In the genomic region with DNA sequence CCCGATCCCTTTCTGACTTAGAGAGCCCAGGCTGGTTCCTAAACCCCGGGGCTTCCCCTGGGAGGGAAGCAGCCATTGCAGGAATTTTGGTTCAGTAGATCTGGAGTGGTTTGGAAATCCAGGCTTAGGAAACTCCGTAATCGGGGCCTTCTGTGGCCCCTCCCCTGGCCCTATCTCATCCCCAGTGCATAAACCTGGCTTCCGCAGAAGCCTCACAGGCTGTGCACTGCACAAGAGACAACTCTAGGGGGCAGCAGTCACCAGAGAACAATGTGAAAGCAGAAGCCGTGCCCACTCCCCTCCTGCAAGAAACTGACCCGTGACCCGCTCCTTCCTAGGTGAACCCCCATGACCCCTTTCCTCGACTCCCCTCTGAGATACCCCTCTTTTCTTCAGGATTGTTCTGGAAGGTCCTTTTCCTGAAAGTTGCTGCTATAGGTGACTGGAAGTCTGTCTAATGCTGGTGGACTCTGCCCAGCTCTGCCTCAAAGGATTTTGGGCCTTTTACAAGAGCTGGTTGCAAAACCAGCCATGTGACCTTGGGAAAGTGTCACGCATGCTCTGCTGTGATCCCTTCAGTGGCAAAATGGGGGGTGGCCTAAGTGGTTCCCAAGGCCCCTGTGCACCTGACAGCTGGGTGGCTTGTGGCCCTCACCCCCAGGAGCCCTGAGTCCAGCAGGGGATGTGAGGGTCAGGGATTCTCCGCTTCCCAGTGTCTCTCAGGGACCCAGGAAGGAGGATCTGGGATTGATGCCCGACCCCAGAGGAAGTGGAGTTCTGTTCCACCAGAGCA, we compare ENCODE assay signal across 8 cellular contexts. TPM values are rescaled to one million over a fixed set of nuclear protein-coding genes. Genes with fewer than 3 reads are reported as not detected.
A peak's percentile ranks its signal among the peaks of the same experiment; 100 is the strongest.
DNase-seq lines count a peak whose midpoint lies in the region; ATAC-seq and TF ChIP-seq lines count a peak whose summit lies in the region.

No MANE protein-coding gene starts in this region.

- peaks cover 0 to 3% of the 10 kb centered on the region in 2 donors for H3K9me3 ChIP-seq in lung (ENCODE audit: control insufficient read depth in 2 of 2, insufficient read depth in 1 of 2, low read length in 1 of 2)

- H3K4me1 Mint-ChIP-seq in stimulated activated memory B cell treated with anti-CD40 and anti-IgM and Interleukin-4, amounts not matched to agents 10 μg/mL and 1 μg/mL and 100 μg/mL, for 72 hours: peaks cover 31% of the 10 kb centered on the region

- no peak for TF ChIP-seq CTCF in lung (IDR thresholded peaks at IDR 0.05; ENCODE audit: control extremely low read depth, extremely low read depth)

- no peak overlapping the region for H3K27ac Mint-ChIP-seq in stimulated activated memory B cell treated with anti-CD40 and anti-IgM and Interleukin-4, amounts not matched to agents 10 μg/mL and 1 μg/mL and 100 μg/mL, for 72 hours

- 20 to 21% methylated on average over 12 of the region's 12 CpGs for WGBS in lung, 2 donors

- H3K4me1 ChIP-seq in lung (ENCODE audit: control insufficient read depth in 2 of 2, insufficient read depth in 2 of 2, low read length in 2 of 2): peaks cover 0 to 12% of the 10 kb centered on the region in 2 donors

- no peaks in the 10 kb centered on the region for H3K36me3 Mint-ChIP-seq in stimulated activated memory B cell treated with anti-CD40 and anti-IgM and Interleukin-4, amounts not matched to agents 10 μg/mL and 1 μg/mL and 100 μg/mL, for 72 hours

- no peaks in the 10 kb centered on the region for H3K9me3 Mint-ChIP-seq in stimulated activated memory B cell treated with anti-CD40 and anti-IgM and Interleukin-4, amounts not matched to agents 10 μg/mL and 1 μg/mL and 100 μg/mL, for 72 hours

- H3K27ac ChIP-seq in lung (ENCODE audit: low read depth in 1 of 2, low read length in 1 of 2): peak overlapping the region in 1 of 2 donors; percentile 80

- peak; percentile 83 for ATAC-seq in lung (ENCODE audit: insufficient read depth, low FRiP score)
- peak; percentile 28 for ATAC-seq in stimulated activated memory B cell treated with anti-CD40 and anti-IgM and Interleukin-4, amounts not matched to agents 10 μg/mL and 1 μg/mL and 100 μg/mL, for 72 hours

- peak overlapping the region; percentile 54 for H3K4me3 ChIP-seq in Jurkat, Clone E6-1 (ENCODE audit: low read length)
- no peak overlapping the region for H3K4me3 ChIP-seq in lung

- H3K36me3 ChIP-seq in lung (ENCODE audit: control insufficient read depth in 2 of 2, insufficient read depth in 2 of 2, low read length in 2 of 2): no peaks in the 10 kb centered on the region

- DNase-seq in CD1c-positive myeloid dendritic cell (ENCODE audit: extremely low spot score) (peak; percentile 82), lung (ENCODE audit: low spot score) (peak; percentile 80), NCI-H2107 (lab: John Stamatoyannopoulos, UW) (no peak), NCI-H510A treated with DMSO at 0.1 percent for 48 hours (lab: John Stamatoyannopoulos, UW) (no peak)
- DNase-seq in Jurkat, Clone E6-1 (ENCODE audit: low read depth, low spot score): peak; percentile 57
- DNase-seq in activated CD4-positive, alpha-beta T cell treated with anti-CD3 and anti-CD28 coated beads for 4 hours: peak; percentile 21 to 37
- DNase-seq in effector CD4-positive, alpha-beta T cell: peak; percentile 22

- H3K27me3 Mint-ChIP-seq in stimulated activated memory B cell treated with anti-CD40 and anti-IgM and Interleukin-4, amounts not matched to agents 10 μg/mL and 1 μg/mL and 100 μg/mL, for 72 hours: peaks cover 76% of the 10 kb centered on the region

- H3K4me3 Mint-ChIP-seq in stimulated activated memory B cell treated with anti-CD40 and anti-IgM and Interleukin-4, amounts not matched to agents 10 μg/mL and 1 μg/mL and 100 μg/mL, for 72 hours: peak overlapping the region; percentile 61

- H3K27me3 ChIP-seq in lung (ENCODE audit: control insufficient read depth, insufficient read depth): no peaks in the 10 kb centered on the region

RNA-seq across cellular contexts. Expression of a gene that starts 14.4 kb away (rescaled TPM):
- 1.6 TPM for polyA plus RNA-seq in Jurkat, Clone E6-1 (2012; ENCODE audit: insufficient read depth, insufficient read length)
- total RNA-seq in lung: 1 to 10 TPM in 1 of 2 donors, under 1 TPM in 1; 0.20 to 1.8 TPM
- under 1 TPM; 0.27 to 0.51 TPM for polyA plus RNA-seq in lung

RNA-seq across cellular contexts. Expression of a gene that starts 22.0 kb away (rescaled TPM):
- not detected for polyA plus RNA-seq in Jurkat, Clone E6-1 (2012; ENCODE audit: insufficient read depth, insufficient read length)
- 100 to 1,000 TPM in 1 of 2 donors, 1 to 10 TPM in 1; 3.4 to 135 TPM for total RNA-seq in lung
- polyA plus RNA-seq in lung: 10 to 100 TPM; 64.9 to 82.7 TPM

Comparison
In these comparisons a context has a peak if more than half of its experiments do, and no peak if none do; other contexts are left out.
1. DNase-seq: peak in CD1c-positive myeloid dendritic cell (single experiment), Jurkat, Clone E6-1 (single experiment), activated CD4-positive, alpha-beta T cell treated with anti-CD3 and anti-CD28 coated beads for 4 hours (2 of 2), effector CD4-positive, alpha-beta T cell (single experiment) and lung (single experiment); none in NCI-H2107 (single experiment) and NCI-H510A treated with DMSO at 0.1 percent for 48 hours (single experiment).